In genomic region chr2:69531186-69531585, GRCh38 we compare ENCODE assay signal across 24 cellular contexts.
"Had no signal": no experiment of that assay in that cellular context is flagged by ENCODE, and none has a peak within 500 bp of the region (broad histone marks: within the 10 kb centered on the region; RNA-seq: fewer than 3 reads in every experiment).

No MANE protein-coding gene starts in this region.

- ATAC-seq: activated CD4-positive, CD25-positive, alpha-beta regulatory T cell treated with anti-CD3 and anti-CD28 coated beads, Interleukin-2, amount 50 U/mL, for 24 hours; activated CD8-positive, alpha-beta memory T cell treated with anti-CD3 and anti-CD28 coated beads, Interleukin-2, amount 10 ng/mL, durations not matched to agents 7 days and 5 days; SK-N-SH treated with all-trans-retinoic acid at 6 μM for 48 hours had no signal

- H3K4me1 ChIP-seq: Peyer's patch, SJSA1 had no signal

- H3K27ac Mint-ChIP-seq: activated CD4-positive, alpha-beta T cell treated with anti-CD3 and anti-CD28 coated beads, Interleukin-2, amount 10 ng/mL, durations not matched to agents 24 days and 14 days; activated CD8-positive, alpha-beta memory T cell treated with anti-CD3 and anti-CD28 coated beads, Interleukin-2, amount 10 ng/mL, durations not matched to agents 7 days and 5 days; activated naive CD4-positive, alpha-beta T cell treated with anti-CD3 and anti-CD28 coated beads, Interleukin-2, amount 10 ng/mL, durations not matched to agents 7 days and 5 days; activated T-helper 1 cell treated with anti-CD3 and anti-CD28 coated beads, Interleukin-12 subunit alpha, Interleukin-12 subunit beta, Interleukin-2, Interleukin-4 antibody, amounts not matched to agents 30 ng/mL and 10 ng/mL and 1 ng/mL, durations not matched to agents 14 hours and 24 hours and 36 hours; T-helper 2 cell treated with Interferon-gamma antibody and Interleukin-4, amounts not matched to agents 5 μg/mL and 100 μg/mL, for 36 hours had no signal

- H3K27me3 Mint-ChIP-seq: activated CD4-positive, alpha-beta T cell treated with anti-CD3 and anti-CD28 coated beads, Interleukin-2, amount 10 ng/mL, durations not matched to agents 24 days and 14 days; activated CD8-positive, alpha-beta memory T cell treated with anti-CD3 and anti-CD28 coated beads, Interleukin-2, amount 10 ng/mL, durations not matched to agents 7 days and 5 days; activated naive CD4-positive, alpha-beta T cell treated with anti-CD3 and anti-CD28 coated beads, Interleukin-2, amount 10 ng/mL, durations not matched to agents 7 days and 5 days; activated T-cell treated with anti-CD3 and anti-CD28 coated beads, Interleukin-2, amount 50 U/mL, for 24 hours had no signal

- H3K27ac ChIP-seq: Peyer's patch, RWPE1, SJSA1 had no signal

- H3K4me3 ChIP-seq: Peyer's patch, SJSA1 had no signal

- H3K27me3 ChIP-seq: Peyer's patch, SJSA1 had no signal

- H3K4me3 Mint-ChIP-seq: activated CD4-positive, alpha-beta T cell treated with anti-CD3 and anti-CD28 coated beads, Interleukin-2, amount 10 ng/mL, durations not matched to agents 24 days and 14 days; activated CD8-positive, alpha-beta memory T cell treated with anti-CD3 and anti-CD28 coated beads, Interleukin-2, amount 10 ng/mL, durations not matched to agents 7 days and 5 days; activated naive CD4-positive, alpha-beta T cell treated with anti-CD3 and anti-CD28 coated beads, Interleukin-2, amount 10 ng/mL, durations not matched to agents 7 days and 5 days; activated T-cell treated with anti-CD3 and anti-CD28 coated beads, Interleukin-2, amount 50 U/mL, for 24 hours; activated T-helper 1 cell treated with anti-CD3 and anti-CD28 coated beads, Interleukin-12 subunit alpha, Interleukin-12 subunit beta, Interleukin-2, Interleukin-4 antibody, amounts not matched to agents 30 ng/mL and 10 ng/mL and 1 ng/mL, durations not matched to agents 14 hours and 24 hours and 36 hours; T-helper 2 cell treated with Interferon-gamma antibody and Interleukin-4, amounts not matched to agents 5 μg/mL and 100 μg/mL, for 36 hours had no signal

- DNase-seq: activated CD4-positive, alpha-beta T cell treated with anti-CD3 and anti-CD28 coated beads, Interleukin-2, amount 10 ng/mL, durations not matched to agents 24 days and 14 days; activated CD4-positive, alpha-beta T cell treated with anti-CD3 and anti-CD28 coated beads, Interleukin-2, amount 50 U/mL, for 48 hours; activated CD8-positive, alpha-beta memory T cell treated with anti-CD3 and anti-CD28 coated beads, Interleukin-2, amount 10 ng/mL, durations not matched to agents 7 days and 5 days; activated effector memory CD4-positive, alpha-beta T cell treated with anti-CD3 and anti-CD28 coated beads, Interleukin-2, amount 50 U/mL, for 16 hours; activated naive CD4-positive, alpha-beta T cell treated with anti-CD3 and anti-CD28 coated beads, Interleukin-2, amount 10 ng/mL, durations not matched to agents 7 days and 5 days; activated T-cell treated with anti-CD3 and anti-CD28 coated beads, Interleukin-2, amount 50 U/mL, for 24 hours; central memory CD4-positive, alpha-beta T cell; MM.1S; NCI-H1105 treated with DMSO at 0.1 percent for 48 hours; NCI-H1436 treated with DMSO at 0.1 percent for 48 hours; NCI-H187; NCI-H2081; NCI-H510A treated with DMSO at 0.1 percent for 48 hours; NCI-H69; NK-92 treated with Interleukin-12 subunit alpha and Interleukin-12 subunit beta, amount 100 ng/mL, for 24 hours; Peyer's patch; Right ventricle myocardium superior; SW 1271 had no signal

- H3K9me3 Mint-ChIP-seq: activated CD4-positive, alpha-beta T cell treated with anti-CD3 and anti-CD28 coated beads, Interleukin-2, amount 10 ng/mL, durations not matched to agents 24 days and 14 days; activated naive CD4-positive, alpha-beta T cell treated with anti-CD3 and anti-CD28 coated beads, Interleukin-2, amount 10 ng/mL, durations not matched to agents 7 days and 5 days; activated T-helper 1 cell treated with anti-CD3 and anti-CD28 coated beads, Interleukin-12 subunit alpha, Interleukin-12 subunit beta, Interleukin-2, Interleukin-4 antibody, amounts not matched to agents 30 ng/mL and 10 ng/mL and 1 ng/mL, durations not matched to agents 14 hours and 24 hours and 36 hours had no signal

- H3K9me3 ChIP-seq: Peyer's patch, SJSA1 had no signal
